1 cellular context compared by ENCODE assay signal in the genomic region with DNA sequence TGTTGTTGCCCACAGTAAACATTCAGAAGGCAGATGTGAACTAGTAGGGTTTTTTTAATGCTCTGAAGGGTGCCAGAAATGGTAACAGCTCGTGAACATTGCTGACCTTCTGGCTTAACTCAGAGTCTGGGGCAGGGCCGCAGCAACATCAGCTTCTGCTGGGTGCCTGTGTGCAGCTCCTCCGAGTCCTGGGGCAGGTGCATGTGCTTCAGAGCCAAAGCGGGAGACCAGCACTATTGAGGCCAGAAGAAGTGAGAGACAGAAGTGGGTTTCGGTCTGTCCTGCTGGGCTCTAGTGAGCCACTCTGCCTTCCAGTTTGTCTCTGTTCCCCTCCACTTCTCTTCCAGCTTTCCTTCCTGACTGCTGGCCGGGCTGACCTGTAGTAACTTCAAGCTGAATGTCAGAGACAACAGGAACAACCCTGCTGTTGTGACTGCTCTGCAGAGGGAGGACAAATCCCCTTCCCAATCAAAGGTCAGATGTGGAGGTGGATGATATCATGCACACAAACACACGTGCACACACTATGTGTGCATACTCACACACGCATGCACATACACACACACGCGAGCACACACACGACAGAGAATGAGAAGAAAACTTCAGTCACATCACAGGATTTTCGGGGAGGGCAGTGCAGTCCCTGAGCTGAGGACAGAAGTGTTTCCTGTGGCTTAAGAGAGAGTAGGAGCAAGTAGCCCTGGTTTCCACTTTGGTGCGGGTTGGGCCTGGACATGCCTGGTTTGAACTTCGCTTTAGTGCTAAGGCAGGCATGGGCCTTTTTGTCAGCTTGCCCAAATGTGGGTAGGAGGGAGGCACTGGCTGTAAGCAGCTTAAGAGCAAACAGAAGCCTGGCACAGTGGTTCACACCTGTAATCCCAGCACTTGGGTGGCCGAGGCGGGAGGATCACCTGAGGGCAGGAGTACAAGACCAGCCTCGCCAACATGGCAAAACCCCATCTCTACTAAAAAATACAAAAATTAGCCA.
A peak's percentile ranks its signal among the peaks of the same experiment; 100 is the strongest.
TF ChIP-seq lines count a peak whose summit lies in the region.

No MANE protein-coding gene starts in this region.

TF ChIP-seq in HepG2, 621 proteins besides CTCF, POLR2A, EP300 and RAD21:
- TF ChIP-seq ZNF768 (CRISPR knock-in tag; IDR thresholded peaks at IDR 0.05): 0 out of 2 replicates have a peak, but pooled peaks have one; percentile 20
